In the genomic region with DNA sequence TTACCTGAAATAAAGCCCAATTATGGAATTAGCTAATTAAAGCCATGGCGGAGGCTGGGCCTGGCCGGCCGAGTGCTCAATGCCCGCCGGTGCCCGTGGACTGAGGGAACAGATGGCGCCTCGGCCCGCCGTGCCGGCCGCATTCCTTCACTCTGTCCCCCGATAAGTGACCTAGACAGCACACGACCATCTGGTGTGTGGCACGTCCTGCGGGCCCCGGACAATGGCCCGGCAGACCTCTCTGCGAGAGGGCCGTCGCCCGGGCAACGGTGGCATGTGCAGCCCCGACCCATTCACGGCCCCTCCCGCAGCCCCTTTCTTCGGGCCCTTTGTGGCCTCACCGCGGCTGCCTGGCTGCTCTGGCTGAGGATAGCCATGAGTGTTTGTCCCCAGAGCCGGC, we compare ENCODE assay signal across 16 cellular contexts.
"Had no signal": no experiment of that assay in that cellular context is flagged by ENCODE, and none has a peak within 500 bp of the region (broad histone marks: within the 10 kb centered on the region; RNA-seq: fewer than 3 reads in every experiment).

No MANE protein-coding gene starts in this region.

- ATAC-seq: esophagus mucosa, heart left ventricle, left colon, natural killer cell had no signal

- H3K36me3 ChIP-seq: heart left ventricle, right atrium auricular region, thoracic aorta, transverse colon had no signal

- H3K27me3 ChIP-seq: heart left ventricle, right atrium auricular region, stomach, transverse colon had no signal

- H3K36me3 Mint-ChIP-seq: natural killer cell had no signal

- H3K4me1 Mint-ChIP-seq: natural killer cell had no signal

- H3K9me3 Mint-ChIP-seq: natural killer cell had no signal

- DNase-seq: dermis blood vessel endothelial cell; effector CD8-positive, alpha-beta T cell; heart left ventricle; hippocampal formation; left colon; natural killer cell; posterior cingulate gyrus; small intestine; stimulated activated CD4-positive, alpha-beta T cell treated with anti-CD3 and anti-CD28 coated beads, Interleukin-12 subunit alpha, Interleukin-12 subunit beta, amount 100 ng/mL, for 4 hours; stimulated activated naive CD4-positive, alpha-beta T cell; stomach; substantia nigra; transverse colon had no signal

- H3K27ac ChIP-seq: heart left ventricle, right atrium auricular region, stomach, thoracic aorta, transverse colon had no signal

- H3K27ac Mint-ChIP-seq: natural killer cell had no signal

- H3K9me3 ChIP-seq: heart left ventricle, right atrium auricular region, stomach, thoracic aorta, transverse colon had no signal

- H3K4me1 ChIP-seq: heart left ventricle, right atrium auricular region, stomach, transverse colon had no signal

- H3K4me3 Mint-ChIP-seq: natural killer cell had no signal

- H3K4me3 ChIP-seq: heart left ventricle, right atrium auricular region, stomach, thoracic aorta, transverse colon had no signal
